28 cellular contexts compared by ENCODE assay signal in the genomic region with DNA sequence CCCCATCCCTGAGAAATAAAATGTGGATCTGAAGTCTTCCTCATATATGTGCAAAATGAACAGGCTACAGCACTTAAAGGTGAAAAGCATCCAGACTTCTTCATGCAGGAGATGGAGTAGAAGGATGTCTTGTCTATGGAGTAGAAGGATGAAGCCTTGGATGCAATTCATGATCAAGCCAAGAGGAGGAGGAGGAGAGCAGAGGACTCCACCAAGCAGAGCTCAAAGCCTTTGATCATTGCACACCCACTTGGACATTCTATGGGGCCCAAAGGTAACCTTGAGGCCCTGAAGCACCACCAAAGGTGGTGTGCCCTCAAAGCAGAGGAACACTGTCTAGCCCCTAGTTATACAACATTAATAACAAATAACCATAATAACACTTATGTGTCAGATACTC. TPM values are rescaled to one million over a fixed set of nuclear protein-coding genes. Genes with fewer than 3 reads are reported as not detected.
A peak's percentile ranks its signal among the peaks of the same experiment; 100 is the strongest.
DNase-seq lines count a peak whose midpoint lies in the region; ATAC-seq and TF ChIP-seq lines count a peak whose summit lies in the region.
"Had no signal": no experiment of that assay in that cellular context is flagged by ENCODE, and none has a peak within 500 bp of the region (broad histone marks: within the 10 kb centered on the region; RNA-seq: fewer than 3 reads in every experiment).

No MANE protein-coding gene starts in this region.

- H3K4me2 ChIP-seq in DND-41 (ENCODE audit: insufficient read depth, low read length), result no peak overlapping the region
- H3K4me2 ChIP-seq: A549; BLaER1 treated with 17β-estradiol and CSF1 and Interleukin-3, amounts not matched to agents 10 nM and 100 nM had no signal

- no peaks in the 10 kb centered on the region for H3K36me3 ChIP-seq in DND-41 (ENCODE audit: insufficient read depth, low read length)
- H3K36me3 ChIP-seq: BLaER1 treated with 17β-estradiol and CSF1 and Interleukin-3, amounts not matched to agents 10 nM and 100 nM had no signal

- no peak for DNase-seq in DND-41
- DNase-seq in NAMALWA (ENCODE audit: low spot score), result peak; percentile 16
- no peak for DNase-seq in foreskin keratinocyte
- DNase-seq in EL, result no peak
- no peak for DNase-seq in kidney glomerular epithelial cell (lab: John Stamatoyannopoulos, UW)
- no peak for DNase-seq in HUDEP-2 (lab: John Stamatoyannopoulos, UW; ENCODE audit: unreplicated experiment in 76 of 76)
- DNase-seq: AML-193; CD4-positive, alpha-beta T cell; DMS79 treated with DMSO at 0.1 percent for 48 hours; KG1; MM.1S; NCI-H1048; NCI-H1417; NCI-H1694; NCI-H2029 treated with DMSO at 0.1 percent for 48 hours; NCI-H446 treated with DMSO at 0.1 percent for 48 hours; NCI-H526; SHP77; T-cell had no signal

- no peak overlapping the region for H3K27ac ChIP-seq in DND-41 (ENCODE audit: low read length)
- H3K27ac ChIP-seq in foreskin keratinocyte, result no peak overlapping the region
- H3K27ac ChIP-seq: A549; BLaER1 treated with 17β-estradiol and CSF1 and Interleukin-3, amounts not matched to agents 10 nM and 100 nM; RWPE1 had no signal

- H3K79me2 ChIP-seq in DND-41 (ENCODE audit: insufficient read depth, low read length), result no peaks in the 10 kb centered on the region

- H4K20me1 ChIP-seq in DND-41 (ENCODE audit: insufficient read depth, low read length), result no peaks in the 10 kb centered on the region
- H4K20me1 ChIP-seq: BLaER1 treated with 17β-estradiol and CSF1 and Interleukin-3, amounts not matched to agents 10 nM and 100 nM had no signal

- ATAC-seq in DND-41 (ENCODE audit: insufficient read depth, low read depth) (no peak), foreskin keratinocyte (peak; percentile 24), GM21423 (IDR thresholded peaks at IDR 0.05; ENCODE audit: unreplicated experiment) (no peak)
- ATAC-seq: Panc1, T-cell had no signal

- peak; percentile 27 for TF ChIP-seq CTCF in DND-41 (IDR thresholded peaks at IDR 0.05; ENCODE audit: borderline replicate concordance, extremely low read depth, low read length, poor library complexity, severe bottlenecking)
- TF ChIP-seq CTCF in GM12873 (IDR thresholded peaks at IDR 0.05; ENCODE audit: insufficient read depth, low read depth, low read length, missing control alignments), result peak; percentile 27
- peak; percentile 17 for TF ChIP-seq CTCF in foreskin keratinocyte (conservative IDR thresholded peaks at IDR 0.05)

- no peaks in the 10 kb centered on the region for H3K9me3 ChIP-seq in DND-41 (ENCODE audit: insufficient read depth, low read length, severe bottlenecking)
- H3K9me3 ChIP-seq: A549 had no signal

- H3K4me3 ChIP-seq in DND-41 (ENCODE audit: low read depth in 1 of 2, low read length in 2 of 2), result no peak overlapping the region
- H3K4me3 ChIP-seq: A549; BLaER1 treated with 17β-estradiol and CSF1 and Interleukin-3, amounts not matched to agents 10 nM and 100 nM had no signal

- no peak overlapping the region for H2AFZ ChIP-seq in DND-41 (ENCODE audit: low read depth, low read length)

- no peaks in the 10 kb centered on the region for H3K4me1 ChIP-seq in DND-41 (ENCODE audit: insufficient read depth, low read length)
- no peaks in the 10 kb centered on the region for H3K4me1 ChIP-seq in foreskin keratinocyte
- H3K4me1 ChIP-seq: A549; BLaER1 treated with 17β-estradiol and CSF1 and Interleukin-3, amounts not matched to agents 10 nM and 100 nM had no signal

- H3K9ac ChIP-seq in DND-41 (ENCODE audit: low read depth, low read length), result no peak overlapping the region
- H3K9ac ChIP-seq: BLaER1 treated with 17β-estradiol and CSF1 and Interleukin-3, amounts not matched to agents 10 nM and 100 nM had no signal

- no peaks in the 10 kb centered on the region for H3K27me3 ChIP-seq in DND-41 (ENCODE audit: insufficient read depth, low read length, poor library complexity)
- peaks cover 3% of the 10 kb centered on the region for H3K27me3 ChIP-seq in foreskin keratinocyte
- H3K27me3 ChIP-seq: BLaER1 treated with 17β-estradiol and CSF1 and Interleukin-3, amounts not matched to agents 10 nM and 100 nM had no signal

RNA-seq across cellular contexts. Expression of a gene that starts 17.3 kb away (rescaled TPM):
- not detected in 2 replicates for total RNA-seq in foreskin keratinocyte
- polyA plus RNA-seq in foreskin keratinocyte, result not detected in 2 replicates
- total RNA-seq: CD4-positive, alpha-beta T cell; H4; HT1080; SK-MEL-5 had no signal
